Comparison of ENCODE assay signal across 16 cellular contexts in the genomic region with DNA sequence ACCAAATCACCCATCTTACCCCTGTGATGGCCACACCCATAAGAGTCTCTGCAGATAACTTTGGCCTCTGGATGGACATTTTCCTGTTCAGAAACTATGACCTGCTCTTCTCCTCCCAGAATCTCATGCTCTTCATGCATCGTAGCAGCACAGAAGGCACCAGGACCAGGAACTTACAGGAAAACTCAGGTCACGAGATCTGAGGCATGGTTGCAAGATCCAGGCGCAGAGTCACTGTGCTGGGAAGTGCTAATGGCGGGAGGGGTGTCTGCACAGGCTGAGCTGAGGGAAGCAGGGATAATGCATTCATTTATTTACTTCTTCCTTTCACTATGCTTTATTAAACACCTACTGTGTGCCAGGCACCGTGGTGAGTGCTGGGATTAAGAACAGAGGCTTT. TPM values are rescaled to one million over a fixed set of nuclear protein-coding genes. Genes with fewer than 3 reads are reported as not detected.
"Had no signal": no experiment of that assay in that cellular context is flagged by ENCODE, and none has a peak within 500 bp of the region (broad histone marks: within the 10 kb centered on the region; RNA-seq: fewer than 3 reads in every experiment).

No MANE protein-coding gene starts in this region.

- H3K36me3 ChIP-seq: adrenal gland, esophagus squamous epithelium, heart right ventricle, sigmoid colon, tibial artery had no signal

- H3K9me3 ChIP-seq: adrenal gland, esophagus squamous epithelium, heart right ventricle, sigmoid colon, tibial artery had no signal

- H3K36me3 Mint-ChIP-seq: activated naive CD4-positive, alpha-beta T cell treated with anti-CD3 and anti-CD28 coated beads, Interleukin-2, amount 10 ng/mL, durations not matched to agents 7 days and 5 days; brain had no signal

- H3K4me1 Mint-ChIP-seq: activated CD4-positive, alpha-beta T cell treated with anti-CD3 and anti-CD28 coated beads, Interleukin-2, amount 10 ng/mL, durations not matched to agents 24 days and 14 days; activated naive CD4-positive, alpha-beta T cell treated with anti-CD3 and anti-CD28 coated beads, Interleukin-2, amount 10 ng/mL, durations not matched to agents 7 days and 5 days had no signal

- H3K9me3 Mint-ChIP-seq: activated B cell treated with CpG ODN at 0.5 μM for 24 hours; activated CD4-positive, alpha-beta T cell treated with anti-CD3 and anti-CD28 coated beads, Interleukin-2, amount 10 ng/mL, durations not matched to agents 24 days and 14 days; activated naive CD4-positive, alpha-beta T cell treated with anti-CD3 and anti-CD28 coated beads, Interleukin-2, amount 10 ng/mL, durations not matched to agents 7 days and 5 days; activated T-helper 2 cell treated with anti-CD3 and anti-CD28 coated beads, Interferon-gamma antibody, Interleukin-2, Interleukin-4, amounts not matched to agents 10 μg/mL and 5 μg/mL and 100 μg/mL, durations not matched to agents 14 hours and 24 hours and 36 hours; brain; nephron progenitor cell had no signal

- H3K27ac Mint-ChIP-seq: activated B cell treated with CpG ODN at 0.5 μM for 24 hours; activated CD4-positive, alpha-beta T cell treated with anti-CD3 and anti-CD28 coated beads, Interleukin-2, amount 10 ng/mL, durations not matched to agents 24 days and 14 days; activated naive CD4-positive, alpha-beta T cell treated with anti-CD3 and anti-CD28 coated beads, Interleukin-2, amount 10 ng/mL, durations not matched to agents 7 days and 5 days; activated T-helper 2 cell treated with anti-CD3 and anti-CD28 coated beads, Interferon-gamma antibody, Interleukin-2, Interleukin-4, amounts not matched to agents 10 μg/mL and 5 μg/mL and 100 μg/mL, durations not matched to agents 14 hours and 24 hours and 36 hours; nephron progenitor cell had no signal

- H3K27me3 Mint-ChIP-seq: brain had no signal

- H3K27me3 ChIP-seq: adrenal gland, dorsolateral prefrontal cortex, sigmoid colon, tibial artery had no signal

- H3K4me3 Mint-ChIP-seq: activated B cell treated with CpG ODN at 0.5 μM for 24 hours; activated CD4-positive, alpha-beta T cell treated with anti-CD3 and anti-CD28 coated beads, Interleukin-2, amount 10 ng/mL, durations not matched to agents 24 days and 14 days; activated naive CD4-positive, alpha-beta T cell treated with anti-CD3 and anti-CD28 coated beads, Interleukin-2, amount 10 ng/mL, durations not matched to agents 7 days and 5 days; brain; nephron progenitor cell had no signal

- H3K4me3 ChIP-seq: adrenal gland, dorsolateral prefrontal cortex, esophagus squamous epithelium, heart right ventricle, sigmoid colon, tibial artery had no signal

- DNase-seq: activated B cell treated with CpG ODN at 0.5 μM for 24 hours; activated CD4-positive, alpha-beta T cell treated with anti-CD3 and anti-CD28 coated beads, Interleukin-2, amount 10 ng/mL, durations not matched to agents 24 days and 14 days; activated CD8-positive, alpha-beta memory T cell treated with anti-CD3 and anti-CD28 coated beads for 24 hours; activated naive CD4-positive, alpha-beta T cell treated with anti-CD3 and anti-CD28 coated beads, Interleukin-2, amount 10 ng/mL, durations not matched to agents 7 days and 5 days; adrenal gland; dorsolateral prefrontal cortex; esophagus squamous epithelium; heart right ventricle; islet precursor cell; nephron progenitor cell; sigmoid colon; stimulated activated CD4-positive, alpha-beta T cell treated with anti-CD3 and anti-CD28 coated beads, Interleukin-15, amount 100 ng/mL, for 24 hours; T-helper 2 cell; tibial artery had no signal

- H3K27ac ChIP-seq: dorsolateral prefrontal cortex, esophagus squamous epithelium, sigmoid colon had no signal

RNA-seq across cellular contexts. Expression of a gene that starts 48.2 kb away (rescaled TPM):
- total RNA-seq: activated B cell treated with CpG ODN at 0.5 μM for 24 hours; activated CD4-positive, alpha-beta T cell treated with anti-CD3 and anti-CD28 coated beads, Interleukin-2, amount 10 ng/mL, durations not matched to agents 24 days and 14 days; activated T-helper 2 cell treated with anti-CD3 and anti-CD28 coated beads, Interferon-gamma antibody, Interleukin-2, Interleukin-4, amounts not matched to agents 10 μg/mL and 5 μg/mL and 100 μg/mL, durations not matched to agents 14 hours and 24 hours and 36 hours had no signal
